Comparison of ENCODE assay signal across 19 cellular contexts in genomic region chr1:162319510-162320160, GRCh38. TPM values are rescaled to one million over a fixed set of nuclear protein-coding genes. Genes with fewer than 3 reads are reported as not detected.
DNase-seq lines count a peak whose midpoint lies in the region; ATAC-seq, FAIRE-seq and TF ChIP-seq lines count a peak whose summit lies in the region.
"Had no signal": no experiment of that assay in that cellular context is flagged by ENCODE, and none has a peak within 500 bp of the region (broad histone marks: within the 10 kb centered on the region; RNA-seq: fewer than 3 reads in every experiment).

No MANE protein-coding gene starts in this region.

- no peaks in the 10 kb centered on the region for H4K20me1 ChIP-seq in HepG2 (ENCODE audit: insufficient read depth, low read length)

- no peak for TF ChIP-seq EP300 in HepG2 (IDR thresholded peaks at IDR 0.05; ENCODE audit: low read depth in 2 of 2, low read length in 2 of 2)
- no peak for TF ChIP-seq EP300 in HepG2 (CRISPR knock-in tag; IDR thresholded peaks at IDR 0.05; ENCODE audit: borderline replicate concordance)

- no peaks in the 10 kb centered on the region for H3K36me3 ChIP-seq in right lobe of liver
- H3K36me3 ChIP-seq in HepG2 (replicated peaks in 1 of 2; ENCODE audit: control insufficient read depth in 1 of 2, insufficient read depth in 2 of 2, low read length in 2 of 2) = 0 out of 5 replicates have a peak, but pooled peaks cover 0 to 2% of the 10 kb centered on the region in 2 experiments
- no peaks in the 10 kb centered on the region for H3K36me3 ChIP-seq in breast epithelium
- H3K36me3 ChIP-seq in kidney epithelial cell (ENCODE audit: control insufficient read depth, insufficient read depth, low read length) = no peaks in the 10 kb centered on the region
- H3K36me3 ChIP-seq in testis (ENCODE audit: low read depth, missing control alignments) = no peaks in the 10 kb centered on the region
- H3K36me3 ChIP-seq in effector memory CD4-positive, alpha-beta T cell (ENCODE audit: control insufficient read depth, insufficient read depth, low read length) = no peaks in the 10 kb centered on the region

- no peak for FAIRE-seq in HepG2 (lab: Jason Lieb, UNC)
- FAIRE-seq: A204.1, endometrium had no signal

- H3K27ac ChIP-seq in right lobe of liver (no peak overlapping the region), HepG2 (ENCODE audit: extremely low read length, insufficient read depth, low read length) (no peak overlapping the region), breast epithelium (peak overlapping the region; percentile 50 to 58), testis (no peak overlapping the region)
- no peak overlapping the region for H3K27ac ChIP-seq in effector memory CD4-positive, alpha-beta T cell (ENCODE audit: insufficient read depth, low read length, poor library complexity, severe bottlenecking)

- no peaks in the 10 kb centered on the region for H3K79me2 ChIP-seq in HepG2 (ENCODE audit: insufficient read depth, low read length)

- no peak overlapping the region for H3K4me2 ChIP-seq in HepG2 (ENCODE audit: low read depth, low read length)

- H3K4me3 ChIP-seq in right lobe of liver (no peak overlapping the region), HepG2 (replicated peaks in 1 of 3; ENCODE audit: insufficient read depth in 1 of 3, low read depth in 2 of 3, low read length in 3 of 3) (no peak overlapping the region), breast epithelium (peak overlapping the region in 1 of 3 donors; percentile 5), kidney epithelial cell (ENCODE audit: low read depth, low read length) (no peak overlapping the region), testis (no peak overlapping the region)
- H3K4me3 ChIP-seq in effector memory CD4-positive, alpha-beta T cell (ENCODE audit: insufficient read depth, low read depth, low read length, poor library complexity, severe bottlenecking) = no peak overlapping the region

- CTCF ChIA-PET in HepG2 (lab: Yijun Ruan, JAX; ENCODE audit: low intra/inter-chr PET ratio, low total read pairs) = no interaction called here

- TF ChIP-seq CTCF in right lobe of liver (IDR thresholded peaks at IDR 0.05) = no peak
- TF ChIP-seq CTCF in HepG2 (CRISPR knock-in tag; IDR thresholded peaks at IDR 0.05) = no peak
- TF ChIP-seq CTCF in breast epithelium (IDR thresholded peaks at IDR 0.05) = no peak
- no peak for TF ChIP-seq CTCF in kidney epithelial cell (IDR thresholded peaks at IDR 0.05; ENCODE audit: insufficient read depth, low read length, poor library complexity, severe bottlenecking)
- TF ChIP-seq CTCF in testis (IDR thresholded peaks at IDR 0.05) = no peak

- POLR2A ChIA-PET in HepG2 (lab: Yijun Ruan, JAX) = no interaction called here

- TF ChIP-seq POLR2A in right lobe of liver (IDR thresholded peaks at IDR 0.05) = no peak
- no peak for TF ChIP-seq POLR2A in HepG2 (IDR thresholded peaks at IDR 0.05; ENCODE audit: insufficient read depth in 1 of 2, low read depth in 2 of 2, low read length in 2 of 2)
- no peak for TF ChIP-seq POLR2A in breast epithelium (IDR thresholded peaks at IDR 0.05)
- no peak for TF ChIP-seq POLR2A in testis (IDR thresholded peaks at IDR 0.05)

- 89% methylated on average over 8 of the region's 8 CpGs for WGBS in right lobe of liver (ENCODE audit: insufficient coverage, low coverage, low lambda C conversion rate, missing lambda C conversion rate)
- WGBS in HepG2 (ENCODE audit: low lambda C conversion rate) = 94% methylated on average over 8 of the region's 8 CpGs
- WGBS in testis, 2 donors = 46 to 61% methylated on average over 8 of the region's 8 CpGs

- no peak overlapping the region for H2AFZ ChIP-seq in HepG2 (ENCODE audit: low read length)

- H3K9me3 ChIP-seq in right lobe of liver (no peaks in the 10 kb centered on the region), HepG2 (ENCODE audit: low read length) (no peaks in the 10 kb centered on the region), breast epithelium (no peaks in the 10 kb centered on the region), testis (no peaks in the 10 kb centered on the region)
- H3K9me3 ChIP-seq in effector memory CD4-positive, alpha-beta T cell (ENCODE audit: control insufficient read depth, low read length) = no peaks in the 10 kb centered on the region
- H3K9me3 ChIP-seq: Caco-2 had no signal

- no TSS peak for BruUV-seq in HepG2 (replicated peaks; lab: Mats Ljungman, UMichigan)

- DNase-seq in right lobe of liver (no peak), HepG2 (ENCODE audit: low spot score) (no peak), breast epithelium (ENCODE audit: low spot score in 2 of 2) (peak in 1 of 2 donors; percentile 86), kidney epithelial cell (ENCODE audit: low read depth) (peak; percentile 51), testis (peak; percentile 68), NK-92 (lab: John Stamatoyannopoulos, UW; ENCODE audit: unreplicated experiment) (no peak)
- no peak for DNase-seq in effector memory CD4-positive, alpha-beta T cell
- DNase-seq: activated CD4-positive, alpha-beta T cell treated with anti-CD3 and anti-CD28 coated beads for 48 hours; activated T-cell treated with anti-CD3 and anti-CD28 coated beads, Interleukin-2, amount 50 U/mL, for 72 hours; aorta; Caco-2; hippocampal formation; NCI-H1694 treated with DMSO at 0.1 percent for 48 hours; RPMI8226 had no signal

- H3K4me1 ChIP-seq in right lobe of liver (no peaks in the 10 kb centered on the region), HepG2 (ENCODE audit: insufficient read depth, low read length) (no peaks in the 10 kb centered on the region), breast epithelium (no peaks in the 10 kb centered on the region), testis (peaks cover 9% of the 10 kb centered on the region)
- no peaks in the 10 kb centered on the region for H3K4me1 ChIP-seq in effector memory CD4-positive, alpha-beta T cell (ENCODE audit: control insufficient read depth, insufficient read depth, low read length, poor library complexity, severe bottlenecking)

- intact Hi-C loops in right lobe of liver (cut with DNase I) (no loop called here), HepG2 (cut with micrococcal nuclease; ENCODE audit: unreplicated experiment) (no loop called here), breast epithelium (cut with DNase I; ENCODE audit: low total_unique reads) (no loop called here), testis (cut with DNase I; ENCODE audit: low total_unique reads) (no loop called here)

- ATAC-seq in right lobe of liver (peak in 3 of 4 donors; percentile 14 to 42 (median 14)), HepG2 (no peak; the same call in 2 of the 3 replicates), GM19395 (IDR thresholded peaks at IDR 0.05; ENCODE audit: unreplicated experiment) (no peak)
- ATAC-seq: activated T-cell treated with anti-CD3 and anti-CD28 coated beads, Interleukin-2, amount 50 U/mL, for 72 hours had no signal

- no peak for TF ChIP-seq RAD21 in HepG2 (CRISPR knock-in tag; IDR thresholded peaks at IDR 0.05)

- H3K27me3 ChIP-seq in right lobe of liver (no peaks in the 10 kb centered on the region), HepG2 (ENCODE audit: control insufficient read depth in 1 of 2, insufficient read depth in 2 of 2, low read length in 2 of 2) (no peaks in the 10 kb centered on the region), breast epithelium (no peaks in the 10 kb centered on the region), kidney epithelial cell (ENCODE audit: control insufficient read depth, insufficient read depth, low read length) (no peaks in the 10 kb centered on the region), testis (no peaks in the 10 kb centered on the region)
- no peaks in the 10 kb centered on the region for H3K27me3 ChIP-seq in effector memory CD4-positive, alpha-beta T cell (replicated peaks; ENCODE audit: control insufficient read depth, insufficient read depth, low read length, poor library complexity, severe bottlenecking)

- in situ Hi-C loops in HepG2 (cut with HindIII; ENCODE audit: extremely low pct_ligation_motif_present, low pct_unique_long_range_greater_than_20kb) = no loop called here

- H3K9ac ChIP-seq in HepG2 (ENCODE audit: insufficient read depth, low read depth, low read length) = no peak overlapping the region

RNA-seq across cellular contexts. Expression of gene SPATA46, which starts 57.0 kb away (rescaled TPM):
- not detected for total RNA-seq in right lobe of liver
- total RNA-seq in HepG2 (2016; rRNA removed; fragmentation: Illumina TruSeq; extraction: Trizol) = not detected in 2 replicates
- total RNA-seq in HepG2 (2016; cell fraction: cytosol; rRNA removed; fragmentation: Illumina TruSeq; extraction: Trizol; ENCODE audit: low read depth) = not detected in 2 replicates
- total RNA-seq in HepG2 (2016; cell fraction: insoluble cytoplasmic fraction; rRNA removed; fragmentation: Illumina TruSeq; extraction: Trizol) = not detected in 2 replicates
- not detected in 2 replicates for total RNA-seq in HepG2 (2016; cell fraction: membrane; rRNA removed; fragmentation: Illumina TruSeq; extraction: Trizol)
- total RNA-seq in HepG2 (2016; cell fraction: nucleus; rRNA removed; fragmentation: Illumina TruSeq; extraction: Trizol) = not detected in 2 replicates
- not detected in 2 replicates for polyA plus RNA-seq in HepG2 (2011; rRNA removed)
- not detected in 2 replicates for polyA plus RNA-seq in HepG2 (2011; cell fraction: cytosol; rRNA removed)
- polyA plus RNA-seq in HepG2 (2011; cell fraction: nucleus; rRNA removed) = not detected in 2 replicates
- 0.44 and 0.48 TPM in 2 replicates for polyA plus RNA-seq in HepG2 (2012)
- not detected in 2 replicates for polyA plus RNA-seq in HepG2 (2016; cell fraction: cytosol; fragmentation: Illumina TruSeq; extraction: Trizol; ENCODE audit: low read depth)
- polyA plus RNA-seq in HepG2 (2016; cell fraction: insoluble cytoplasmic fraction; fragmentation: Illumina TruSeq; extraction: Trizol; ENCODE audit: low read depth) = not detected in 2 replicates
- polyA plus RNA-seq in HepG2 (2016; cell fraction: membrane; fragmentation: Illumina TruSeq; extraction: Trizol; ENCODE audit: low read depth) = not detected in 2 replicates
- polyA plus RNA-seq in HepG2 (2016; cell fraction: nucleus; fragmentation: Illumina TruSeq; extraction: Trizol; ENCODE audit: insufficient read depth, low read depth) = not detected in 2 replicates
- not detected in 2 replicates for polyA minus RNA-seq in HepG2 (2011; rRNA and poly(A)+ RNA removed; ENCODE audit: low replicate concordance)
- not detected in 2 replicates for polyA minus RNA-seq in HepG2 (2011; cell fraction: cytosol; rRNA and poly(A)+ RNA removed)
- polyA minus RNA-seq in HepG2 (2011; cell fraction: nucleus; rRNA and poly(A)+ RNA removed) = not detected in 2 replicates
- not detected for total RNA-seq in breast epithelium
- not detected in 2 replicates for total RNA-seq in kidney epithelial cell
- 10 to 100 TPM; 12.7 to 20.0 TPM for total RNA-seq in testis
- polyA plus RNA-seq in testis (ENCODE audit: insufficient read depth, low read depth, low replicate concordance) = 72.9 TPM
- total RNA-seq: activated T-cell treated with anti-CD3 and anti-CD28 coated beads, Interleukin-2, amount 50 U/mL, for 72 hours; aorta; Caco-2; liver had no signal
- polyA plus RNA-seq: aorta, thymus had no signal

Comparison
In these comparisons a context has a peak if more than half of its experiments do, and no peak if none do; other contexts are left out.
1. ATAC-seq: peak in right lobe of liver (3 of 4); none in HepG2 (single experiment) and GM19395 (single experiment).
2. DNase-seq: peak in kidney epithelial cell (single experiment) and testis (single experiment); none in right lobe of liver (0 of 3), HepG2 (single experiment), effector memory CD4-positive, alpha-beta T cell (0 of 3) and NK-92 (single experiment).
3. H3K27ac ChIP-seq: peak in breast epithelium (2 of 2); none in right lobe of liver (0 of 3), HepG2 (single experiment), testis (0 of 2) and effector memory CD4-positive, alpha-beta T cell (single experiment).
4. RNA of gene SPATA46, which starts 57.0 kb away (total RNA-seq): 12.7 to 20.0 TPM in testis; not detected in right lobe of liver, not detected in HepG2, not detected in breast epithelium and not detected in kidney epithelial cell; every median in the first group is over 10 times any median in the second.